Comparison of ENCODE assay signal across 8 cellular contexts in genomic region chr14:32076278-32077080, GRCh38. TPM values are rescaled to one million over a fixed set of nuclear protein-coding genes. Genes with fewer than 3 reads are reported as not detected.
DNase-seq lines count a peak whose midpoint lies in the region; ATAC-seq and TF ChIP-seq lines count a peak whose summit lies in the region.

No MANE protein-coding gene starts in this region.

- H3K27ac Mint-ChIP-seq in CD8-positive, alpha-beta T cell = peak overlapping the region; percentile 95

- 0 to 1% methylated on average over 36 to 76 of the region's 76 CpGs for WGBS in esophagus, 2 donors

- H3K4me1 Mint-ChIP-seq in CD8-positive, alpha-beta T cell (ENCODE audit: low read depth) = peaks cover 36% of the 10 kb centered on the region

- peak; percentile 61 for ATAC-seq in CD8-positive, alpha-beta T cell
- peak; percentile 57 for ATAC-seq in GM19467 (IDR thresholded peaks at IDR 0.05; ENCODE audit: unreplicated experiment)

- intact Hi-C loops in CD8-positive, alpha-beta T cell (cut with DNase I, micrococcal nuclease) = loop anchor here (1.0 to 5.0 kb wide), 8 partner anchors 66 to 1518 kb away; partner anchors contain the start of genes RNU6-8 (in 2 of the 2), AP4S1 (in 1 of the 2), DTD2 (in 1 of the 2) and G2E3 (in 1 of the 2)

- H3K36me3 Mint-ChIP-seq in CD8-positive, alpha-beta T cell = peaks cover 12% of the 10 kb centered on the region

- H3K27me3 ChIP-seq in CD8-positive, alpha-beta T cell (ENCODE audit: insufficient read depth, low read length) = no peaks in the 10 kb centered on the region
- H3K27me3 ChIP-seq in esophagus (ENCODE audit: control insufficient read depth in 1 of 2, insufficient read depth in 2 of 2, low read length in 2 of 2) (no peaks in the 10 kb centered on the region), mucosa of stomach (ENCODE audit: control insufficient read depth, insufficient read depth, low read length) (no peaks in the 10 kb centered on the region)

- no peaks in the 10 kb centered on the region for H3K27me3 Mint-ChIP-seq in CD8-positive, alpha-beta T cell (ENCODE audit: low read depth)

- CTCF ChIA-PET in CD8-positive, alpha-beta T cell (lab: Charles Lee) = interaction anchor here (11.5 kb wide), 1 partner anchor 176 kb away, joined by 247 read pairs; no protein-coding TSS in a partner anchor

- peak overlapping the region; percentile 100 for H3K4me3 Mint-ChIP-seq in CD8-positive, alpha-beta T cell

- DNase-seq in CD8-positive, alpha-beta T cell = peak; percentile 47 to 85 (median 71)
- peak; percentile 72 for DNase-seq in HS-5 (ENCODE audit: low read depth)
- DNase-seq in NOMO-1 treated with dmso at 0.1 percent for 144 hours (lab: John Stamatoyannopoulos, UW; ENCODE audit: unreplicated experiment) = peak; percentile 9
- DNase-seq in activated T-cell treated with anti-CD3 and anti-CD28 coated beads, Interleukin-2, amount 50 U/mL, for 1 hour = peak; percentile 85
- DNase-seq in stimulated activated CD8-positive, alpha-beta memory T cell treated with anti-CD3 and anti-CD28 coated beads, Interleukin-4, amount 100 ng/mL, for 4 hours (ENCODE audit: low read depth in 2 of 2, low spot score in 1 of 2) = peak; percentile 44 to 53

- H3K9me3 Mint-ChIP-seq in CD8-positive, alpha-beta T cell = no peaks in the 10 kb centered on the region

- no peak for TF ChIP-seq CTCF in CD8-positive, alpha-beta T cell (IDR thresholded peaks at IDR 0.05)

- POLR2A ChIA-PET in CD8-positive, alpha-beta T cell (lab: Charles Lee) = interaction anchor here (0.6 to 3.3 kb wide), 7 partner anchors 123 to 1455 kb away, joined by 3 to 18 read pairs (median 6); partner anchors contain the start of genes DTD2, HECTD1, RNU6-7 and RNU6-8

- H3K4me3 ChIP-seq in CD8-positive, alpha-beta T cell (ENCODE audit: low read depth, low read length) = peak overlapping the region; percentile 96
- H3K4me3 ChIP-seq in esophagus (ENCODE audit: low read depth in 1 of 2, low read length in 2 of 2) (peak overlapping the region; percentile 81 to 89), mucosa of stomach (ENCODE audit: low read length) (peak overlapping the region; percentile 96)

- H3K9me3 ChIP-seq in CD8-positive, alpha-beta T cell (ENCODE audit: low read length) = no peaks in the 10 kb centered on the region
- H3K9me3 ChIP-seq in esophagus (ENCODE audit: control insufficient read depth in 2 of 2, insufficient read depth in 1 of 2, low read depth in 1 of 2, low read length in 1 of 2) = no peaks in the 10 kb centered on the region
- H3K9me3 ChIP-seq in mucosa of stomach (ENCODE audit: control insufficient read depth, low read length) = no peaks in the 10 kb centered on the region

- H3K9ac ChIP-seq in mucosa of stomach (ENCODE audit: low read length) = peak overlapping the region; percentile 97

- H3K4me1 ChIP-seq in CD8-positive, alpha-beta T cell (ENCODE audit: insufficient read depth, low read length) = peaks cover 13% of the 10 kb centered on the region
- H3K4me1 ChIP-seq in esophagus (ENCODE audit: control insufficient read depth in 2 of 2, insufficient read depth in 2 of 2, low read length in 1 of 2) = no peaks in the 10 kb centered on the region
- no peaks in the 10 kb centered on the region for H3K4me1 ChIP-seq in mucosa of stomach (ENCODE audit: control insufficient read depth, insufficient read depth, low read length)

- no peaks in the 10 kb centered on the region for H3K36me3 ChIP-seq in CD8-positive, alpha-beta T cell (ENCODE audit: insufficient read depth, low read length)
- H3K36me3 ChIP-seq in esophagus (ENCODE audit: control insufficient read depth in 2 of 2, insufficient read depth in 2 of 2, low read length in 1 of 2) (no peaks in the 10 kb centered on the region), mucosa of stomach (ENCODE audit: control insufficient read depth, insufficient read depth, low read length) (no peaks in the 10 kb centered on the region)

- H3K27ac ChIP-seq in CD8-positive, alpha-beta T cell (ENCODE audit: low read depth, low read length) = peak overlapping the region; percentile 74
- peak overlapping the region; percentile 99 to 100 for H3K27ac ChIP-seq in esophagus (ENCODE audit: low read depth in 2 of 2, low read length in 1 of 2)

RNA-seq across cellular contexts. Expression of gene ARHGAP5, which starts 0.6 kb away (rescaled TPM):
- total RNA-seq in CD8-positive, alpha-beta T cell = 10 to 100 TPM; 48.9 to 51.6 TPM
- 10 to 100 TPM; 22.3 to 32.7 TPM for polyA plus RNA-seq in esophagus

Comparison
In these comparisons a context has a peak if more than half of its experiments do, and no peak if none do; other contexts are left out.
1. Peak in every context shown above with its lines: DNase-seq, ATAC-seq, H3K4me3 ChIP-seq and H3K27ac ChIP-seq.
2. DNase-seq: peak in every context shown above with its lines; median percentile 85 in activated T-cell treated with anti-CD3 and anti-CD28 coated beads, Interleukin-2, amount 50 U/mL, for 1 hour; 72 in HS-5; 71 in CD8-positive, alpha-beta T cell; 48 in stimulated activated CD8-positive, alpha-beta memory T cell treated with anti-CD3 and anti-CD28 coated beads, Interleukin-4, amount 100 ng/mL, for 4 hours; 9 in NOMO-1 treated with dmso at 0.1 percent for 144 hours.